In genomic region chr7:150403376-150404171, GRCh38 we compare ENCODE assay signal across 10 cellular contexts. TPM values are rescaled to one million over a fixed set of nuclear protein-coding genes. Genes with fewer than 3 reads are reported as not detected.
DNase-seq lines count a peak whose midpoint lies in the region; ATAC-seq and TF ChIP-seq lines count a peak whose summit lies in the region.
"Had no signal": no experiment of that assay in that cellular context is flagged by ENCODE, and none has a peak within 500 bp of the region (broad histone marks: within the 10 kb centered on the region; RNA-seq: fewer than 3 reads in every experiment).

No MANE protein-coding gene starts in this region.

- H3K27ac Mint-ChIP-seq in brain (peak overlapping the region; percentile 62 to 95 (median 87)), naive B cell (peak overlapping the region; percentile 97 to 100 (median 100)), MCF 10A (ENCODE audit: low read depth, unreplicated experiment) (no peak overlapping the region)

- H3K36me3 ChIP-seq in heart left ventricle, result peaks cover 0 to 9% (median 0%) of the 10 kb centered on the region in 9 donors

- POLR2A ChIA-PET in MCF 10A (lab: Yijun Ruan, JAX), result interaction anchor here (0.9 to 2.1 kb wide), 3 partner anchors 23 to 36 kb away, joined by 5 to 6 read pairs (median 6); partner anchors contain the start of gene REPIN1

- DNase-seq in heart left ventricle, result peak in 1 of 5 donors; percentile 40
- DNase-seq in left cardiac atrium, result no peak
- DNase-seq in naive B cell, result no peak
- DNase-seq in kidney glomerular epithelial cell (lab: John Stamatoyannopoulos, UW), result no peak
- no peak for DNase-seq in anterior cingulate cortex (lab: John Stamatoyannopoulos, UW)
- DNase-seq in MCF 10A (ENCODE audit: unreplicated experiment), result no peak
- no peak for DNase-seq in activated CD8-positive, alpha-beta memory T cell treated with anti-CD3 and anti-CD28 coated beads, Interleukin-2, amount 50 U/mL, for 4 hours

- H3K4me3 Mint-ChIP-seq in brain, result peak overlapping the region; percentile 77 to 95 (median 89)
- H3K4me3 Mint-ChIP-seq in naive B cell, result peak overlapping the region; percentile 74 to 97 (median 90)
- H3K4me3 Mint-ChIP-seq in MCF 10A (ENCODE audit: unreplicated experiment), result no peak overlapping the region

- H3K36me3 Mint-ChIP-seq in brain, result peaks cover 12% of the 10 kb centered on the region
- peaks cover 4 to 11% of the 10 kb centered on the region in 2 donors for H3K36me3 Mint-ChIP-seq in naive B cell
- peaks cover 9% of the 10 kb centered on the region for H3K36me3 Mint-ChIP-seq in MCF 10A (ENCODE audit: insufficient read depth, unreplicated experiment)

- TF ChIP-seq POLR2A in heart left ventricle (IDR thresholded peaks at IDR 0.05), result no peak

- no peak for TF ChIP-seq CTCF in heart left ventricle (IDR thresholded peaks at IDR 0.05)
- no peak for TF ChIP-seq CTCF in brain (conservative IDR thresholded peaks at IDR 0.05)
- no peak for TF ChIP-seq CTCF in MCF 10A (IDR thresholded peaks at IDR 0.05; ENCODE audit: unreplicated experiment)

- peaks cover 0 to 2% (median 0%) of the 10 kb centered on the region in 5 experiments for H3K9me3 Mint-ChIP-seq in brain
- H3K9me3 Mint-ChIP-seq in naive B cell, result peaks cover 0 to 2% (median 0%) of the 10 kb centered on the region in 7 donors
- no peaks in the 10 kb centered on the region for H3K9me3 Mint-ChIP-seq in MCF 10A (ENCODE audit: unreplicated experiment)

- no peaks in the 10 kb centered on the region for H3K27me3 ChIP-seq in heart left ventricle

- intact Hi-C loops in heart left ventricle (cut with DNase I), result loop anchor here in 3 of 10 donors (2.0 to 10.0 kb wide), 3 partner anchors 35 to 529 kb away; partner anchors contain the start of genes REPIN1 (in 2 of the 3) and ATP6V0E2 (in 1 of the 3)
- intact Hi-C loops in left cardiac atrium (cut with DNase I), result no loop called here
- intact Hi-C loops in MCF 10A (cut with micrococcal nuclease), result no loop called here

- 88 to 94% (median 90%) methylated on average over 13 of the region's 13 CpGs for WGBS in heart left ventricle, 4 donors

- CTCF ChIA-PET in MCF 10A (lab: Yijun Ruan, JAX), result interaction anchor here (0.5 to 1.9 kb wide), 6 partner anchors 14 to 674 kb away, joined by 3 to 6 read pairs (median 5); partner anchors contain the start of gene REPIN1

- H3K27ac ChIP-seq in heart left ventricle, result peak overlapping the region in 9 of 12 donors; percentile 91 to 98 (median 96)
- H3K27ac ChIP-seq: neutrophil had no signal

- peaks cover 0 to 41% (median 24%) of the 10 kb centered on the region in 12 donors for H3K4me1 ChIP-seq in heart left ventricle

- no peaks in the 10 kb centered on the region for H3K9me3 ChIP-seq in heart left ventricle
- H3K9me3 ChIP-seq: neutrophil had no signal

- H3K4me3 ChIP-seq in heart left ventricle, result peak overlapping the region in 4 of 12 donors; percentile 66 to 77 (median 74)

- ATAC-seq in heart left ventricle (no peak), left cardiac atrium (no peak), naive B cell (ENCODE audit: low read depth in 2 of 2) (no peak)

- H3K4me1 Mint-ChIP-seq in brain (peaks cover 81% of the 10 kb centered on the region), naive B cell (peaks cover 46 to 62% (median 51%) of the 10 kb centered on the region in 3 donors), MCF 10A (ENCODE audit: insufficient read depth, unreplicated experiment) (peaks cover 34% of the 10 kb centered on the region)

- H3K27me3 Mint-ChIP-seq in brain (peaks cover 9% of the 10 kb centered on the region), naive B cell (no peaks in the 10 kb centered on the region), MCF 10A (ENCODE audit: insufficient read depth, unreplicated experiment) (no peaks in the 10 kb centered on the region)

- no TSS peak for BruUV-seq in MCF 10A (replicated peaks; lab: Mats Ljungman, UMichigan)

RNA-seq across cellular contexts. Expression of gene ZNF775, which starts 24.4 kb away (rescaled TPM):
- total RNA-seq in heart left ventricle (1 to 10 TPM; 2.1 to 5.0 (median 3.3) TPM), left cardiac atrium (1 to 10 TPM; 3.8 to 4.2 TPM), MCF 10A (2022) (1.7 and 2.0 TPM in 2 replicates)
- polyA plus RNA-seq in heart left ventricle (1 to 10 TPM; 1.8 to 4.4 TPM), brain (ENCODE audit: insufficient read depth, low read depth, low replicate concordance) (23.0 TPM), naive B cell (ENCODE audit: low read depth in 6 of 6) (1 to 10 TPM; 1.4 to 8.9 (median 4.5) TPM)

RNA-seq across cellular contexts. Expression of gene REPIN1, which starts 35.0 kb away (rescaled TPM):
- total RNA-seq in heart left ventricle, result 100 to 1,000 TPM in 5 of 9 donors, 10 to 100 TPM in 4; 90.4 to 141 (median 100) TPM
- polyA plus RNA-seq in heart left ventricle, result 10 to 100 TPM; 49.8 to 79.6 TPM
- total RNA-seq in left cardiac atrium, result 100 to 1,000 TPM; 100 to 108 TPM
- polyA plus RNA-seq in brain (ENCODE audit: insufficient read depth, low read depth, low replicate concordance), result 146 TPM
- 100 to 1,000 TPM in 1 of 6 donors, 10 to 100 TPM in 5; 46.3 to 115 (median 68.5) TPM for polyA plus RNA-seq in naive B cell (ENCODE audit: low read depth in 6 of 6)
- total RNA-seq in MCF 10A (2022), result 80.8 and 83.0 TPM in 2 replicates

RNA-seq across cellular contexts. Expression of gene GIMAP8, which starts 46.9 kb away (rescaled TPM):
- 10 to 100 TPM; 11.3 to 36.0 (median 14.9) TPM for total RNA-seq in heart left ventricle
- 10 to 100 TPM; 11.7 to 20.3 TPM for polyA plus RNA-seq in heart left ventricle
- total RNA-seq in left cardiac atrium, result 10 to 100 TPM; 16.6 to 19.7 TPM
- polyA plus RNA-seq in brain (ENCODE audit: insufficient read depth, low read depth, low replicate concordance), result 1.9 TPM
- polyA plus RNA-seq in naive B cell (ENCODE audit: low read depth in 6 of 6), result under 1 TPM in 4 of 6 donors, not detected in 2; 0.07 to 0.22 (median 0.08) TPM
- not detected in 2 replicates for total RNA-seq in MCF 10A (2022)
- total RNA-seq: Daoy had no signal

Comparison
In these comparisons a context has a peak if more than half of its experiments do, and no peak if none do; other contexts are left out.
1. RNA of gene GIMAP8, which starts 46.9 kb away (total RNA-seq): 16.6 to 19.7 TPM in left cardiac atrium and 11.3 to 36.0 TPM in heart left ventricle; not detected in MCF 10A; every median in the first group is over 10 times any median in the second.